Comparison of ENCODE assay signal across 20 cellular contexts in the genomic region with DNA sequence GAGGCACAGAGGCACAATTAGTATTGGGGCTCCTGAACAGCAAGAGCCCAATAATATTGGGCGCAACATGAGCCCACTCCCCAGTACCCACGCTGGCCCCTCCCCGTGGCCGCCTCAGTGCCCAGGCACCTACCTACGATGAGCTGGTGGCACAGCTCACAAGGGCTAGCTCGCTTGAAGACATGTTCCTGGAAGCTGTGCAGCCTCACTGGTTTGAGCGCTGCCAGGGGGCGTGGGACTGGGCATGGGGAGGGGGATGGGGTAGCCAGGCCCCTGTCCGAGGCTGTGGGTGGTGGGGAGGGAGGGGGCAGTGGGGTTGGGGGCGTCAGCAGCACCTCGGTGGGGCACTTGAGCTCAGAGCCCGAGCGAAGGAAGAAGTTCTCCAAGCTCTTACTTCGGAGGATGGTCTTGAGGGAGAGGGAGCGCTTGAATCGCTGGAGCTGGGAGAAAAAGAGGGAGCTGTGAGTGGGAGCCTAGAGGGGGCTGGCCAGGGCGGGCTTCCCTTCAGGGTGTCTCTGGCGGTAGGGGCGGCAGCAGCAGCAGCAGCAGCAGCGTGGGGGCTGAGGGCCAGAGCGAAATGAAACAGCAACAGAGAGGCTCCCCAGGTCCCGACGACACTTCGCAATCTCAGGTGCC. TPM values are rescaled to one million over a fixed set of nuclear protein-coding genes. Genes with fewer than 3 reads are reported as not detected.
DNase-seq lines count a peak whose midpoint lies in the region; ATAC-seq and TF ChIP-seq lines count a peak whose summit lies in the region.
"Had no signal": no experiment of that assay in that cellular context is flagged by ENCODE, and none has a peak within 500 bp of the region (broad histone marks: within the 10 kb centered on the region; RNA-seq: fewer than 3 reads in every experiment).

No MANE protein-coding gene starts in this region.

- no peak for TF ChIP-seq EP300 in tibial nerve (IDR thresholded peaks at IDR 0.05)

- H3K4me3 Mint-ChIP-seq in CD8-positive, alpha-beta memory T cell: peak overlapping the region in 5 of 7 donors; percentile 28 to 45 (median 40)
- H3K4me3 Mint-ChIP-seq in endodermal cell (no peak overlapping the region), neural crest cell (no peak overlapping the region)
- H3K4me3 Mint-ChIP-seq: CD4-positive, CD25-positive, alpha-beta regulatory T cell; HFFc6 had no signal

- no peaks in the 10 kb centered on the region for H3K36me3 Mint-ChIP-seq in CD8-positive, alpha-beta memory T cell
- H3K36me3 Mint-ChIP-seq in endodermal cell (ENCODE audit: low read depth) (no peaks in the 10 kb centered on the region), neural crest cell (ENCODE audit: low read depth) (no peaks in the 10 kb centered on the region)
- H3K36me3 Mint-ChIP-seq: CD4-positive, CD25-positive, alpha-beta regulatory T cell had no signal

- CTCF ChIA-PET in CD8-positive, alpha-beta memory T cell (lab: Charles Lee): interaction anchor here (0.8 to 3.5 kb wide), 4 partner anchors 9 to 20 kb away, joined by 3 to 14 read pairs (median 6); no protein-coding TSS in a partner anchor

- H3K27ac ChIP-seq in CD8-positive, alpha-beta memory T cell (ENCODE audit: low read depth, low read length): no peak overlapping the region
- H3K27ac ChIP-seq in endodermal cell (ENCODE audit: low read depth, low read length) (no peak overlapping the region), tibial nerve (no peak overlapping the region)
- H3K27ac ChIP-seq: GM23248, SJSA1 had no signal

- no peak for DNase-seq in CD8-positive, alpha-beta memory T cell
- DNase-seq in H7 (peak; percentile 82), endodermal cell (peak; percentile 69), neural crest cell (ENCODE audit: low read depth, low spot score) (no peak), tibial nerve (ENCODE audit: low spot score in 2 of 2) (no peak), NCI-H82 treated with DMSO at 0.1 percent for 48 hours (lab: John Stamatoyannopoulos, UW; ENCODE audit: unreplicated experiment) (no peak)
- no peak for DNase-seq in activated CD8-positive, alpha-beta memory T cell treated with anti-CD3 and anti-CD28 coated beads, Interleukin-2, amount 50 U/mL, for 4 hours
- DNase-seq: CD4-positive, CD25-positive, alpha-beta regulatory T cell; DMS79 treated with DMSO at 0.1 percent for 48 hours; GM23248; HFFc6; NCI-H1048; NCI-H1436 treated with DMSO at 0.1 percent for 48 hours; NCI-H2029 treated with DMSO at 0.1 percent for 48 hours; NCI-H2171 treated with DMSO at 0.1 percent for 48 hours; NCI-H510A had no signal

- POLR2A ChIA-PET in CD8-positive, alpha-beta memory T cell (lab: Charles Lee): interaction anchor here (0.5 to 0.8 kb wide), 2 partner anchors 9 to 611 kb away, joined by 3 to 4 read pairs; no protein-coding TSS in a partner anchor

- no peak overlapping the region for H3K4me3 ChIP-seq in CD8-positive, alpha-beta memory T cell (ENCODE audit: low read length)
- H3K4me3 ChIP-seq in H7 (ENCODE audit: insufficient read depth, low read depth, low read length): peak overlapping the region; percentile 22; the same call in 1 of the 2 replicates
- H3K4me3 ChIP-seq in endodermal cell (ENCODE audit: low read length): no peak overlapping the region
- no peak overlapping the region for H3K4me3 ChIP-seq in tibial nerve
- H3K4me3 ChIP-seq: GM23248, SJSA1 had no signal

- H3K27ac Mint-ChIP-seq in CD8-positive, alpha-beta memory T cell: no peak overlapping the region
- H3K27ac Mint-ChIP-seq in endodermal cell (no peak overlapping the region), neural crest cell (ENCODE audit: unreplicated experiment) (peak overlapping the region; percentile 62)
- H3K27ac Mint-ChIP-seq: CD4-positive, CD25-positive, alpha-beta regulatory T cell; HFFc6 had no signal

- no peaks in the 10 kb centered on the region for H3K9me3 ChIP-seq in CD8-positive, alpha-beta memory T cell (ENCODE audit: low read length)
- H3K9me3 ChIP-seq in endodermal cell (ENCODE audit: control insufficient read depth, low read length): no peaks in the 10 kb centered on the region
- no peaks in the 10 kb centered on the region for H3K9me3 ChIP-seq in tibial nerve
- H3K9me3 ChIP-seq: SJSA1 had no signal

- no peaks in the 10 kb centered on the region for H3K36me3 ChIP-seq in CD8-positive, alpha-beta memory T cell (ENCODE audit: insufficient read depth, low read length)
- H3K36me3 ChIP-seq in H7 (replicated peaks; ENCODE audit: control insufficient read depth, insufficient read depth, low read length): no peaks in the 10 kb centered on the region
- no peaks in the 10 kb centered on the region for H3K36me3 ChIP-seq in endodermal cell (ENCODE audit: control insufficient read depth, insufficient read depth, low read length)
- no peaks in the 10 kb centered on the region for H3K36me3 ChIP-seq in tibial nerve
- H3K36me3 ChIP-seq: SJSA1 had no signal

- H3K9ac ChIP-seq in endodermal cell (ENCODE audit: extremely low read depth, low read length, poor library complexity, severe bottlenecking): no peak overlapping the region
- H3K9ac ChIP-seq: GM23248 had no signal

- no peak for TF ChIP-seq POLR2A in tibial nerve (IDR thresholded peaks at IDR 0.05)

- peaks cover 12 to 23% of the 10 kb centered on the region in 2 donors for H3K27me3 Mint-ChIP-seq in CD8-positive, alpha-beta memory T cell
- H3K27me3 Mint-ChIP-seq in endodermal cell (ENCODE audit: insufficient read depth) (peaks cover 73% of the 10 kb centered on the region), neural crest cell (ENCODE audit: low read depth) (peaks cover 73% of the 10 kb centered on the region)

- H3K27me3 ChIP-seq in CD8-positive, alpha-beta memory T cell (ENCODE audit: insufficient read depth, low read length, poor library complexity, severe bottlenecking): no peaks in the 10 kb centered on the region
- peaks cover 30% of the 10 kb centered on the region for H3K27me3 ChIP-seq in H7 (ENCODE audit: control insufficient read depth, insufficient read depth, low read length)
- peaks cover 59% of the 10 kb centered on the region for H3K27me3 ChIP-seq in endodermal cell (ENCODE audit: control insufficient read depth, insufficient read depth, low read length, poor library complexity, severe bottlenecking)
- H3K27me3 ChIP-seq in tibial nerve: peaks cover 0 to 46% of the 10 kb centered on the region in 2 donors

- ATAC-seq in HG03565 (IDR thresholded peaks at IDR 0.05; ENCODE audit: unreplicated experiment): no peak

- WGBS in endodermal cell (ENCODE audit: insufficient coverage in 1 of 2, insufficient read length in 1 of 2), 2 experiments: 22 to 42% methylated on average over 8 to 24 of the region's 24 CpGs
- 26 to 33% methylated on average over 23 to 24 of the region's 24 CpGs for WGBS in tibial nerve, 2 donors

- H3K4me1 ChIP-seq in CD8-positive, alpha-beta memory T cell (ENCODE audit: insufficient read depth, low read length): no peaks in the 10 kb centered on the region
- H3K4me1 ChIP-seq in endodermal cell (ENCODE audit: control insufficient read depth, insufficient read depth, low read length) (no peaks in the 10 kb centered on the region), tibial nerve (peaks cover 0 to 6% (median 0%) of the 10 kb centered on the region in 4 donors)
- H3K4me1 ChIP-seq: SJSA1 had no signal

- peaks cover 0 to 4% (median 0%) of the 10 kb centered on the region in 3 donors for H3K4me1 Mint-ChIP-seq in CD8-positive, alpha-beta memory T cell
- H3K4me1 Mint-ChIP-seq in endodermal cell (no peaks in the 10 kb centered on the region), neural crest cell (no peaks in the 10 kb centered on the region)

- TF ChIP-seq CTCF in endodermal cell (conservative IDR thresholded peaks at IDR 0.05): no peak
- TF ChIP-seq CTCF in neural crest cell (conservative IDR thresholded peaks at IDR 0.05): no peak
- TF ChIP-seq CTCF in tibial nerve (IDR thresholded peaks at IDR 0.05): no peak

- H3K9me3 Mint-ChIP-seq in CD8-positive, alpha-beta memory T cell: peaks cover 0 to 2% (median 0%) of the 10 kb centered on the region in 5 donors
- no peaks in the 10 kb centered on the region for H3K9me3 Mint-ChIP-seq in endodermal cell
- no peaks in the 10 kb centered on the region for H3K9me3 Mint-ChIP-seq in neural crest cell
- H3K9me3 Mint-ChIP-seq: CD4-positive, CD25-positive, alpha-beta regulatory T cell; HFFc6 had no signal

RNA-seq across cellular contexts. Expression of gene STAC2, which starts 7.9 kb away (rescaled TPM):
- total RNA-seq in CD8-positive, alpha-beta memory T cell: not detected
- polyA plus RNA-seq in CD8-positive, alpha-beta memory T cell: not detected
- 0.15 and 0.59 TPM in 2 replicates for total RNA-seq in H7 (2014; rRNA removed; shearing (Covaris generic))
- under 1 TPM; 0.35 to 0.46 TPM for total RNA-seq in endodermal cell
- 1.3 TPM for polyA plus RNA-seq in endodermal cell (2013, experiment 1 of 2)
- polyA plus RNA-seq in endodermal cell (2013, experiment 2 of 2): 1.2 TPM
- total RNA-seq in neural crest cell: 1.0 and 1.2 TPM in 2 replicates
- under 1 TPM in 2 of 4 donors, not detected in 2; 0.20 to 0.30 TPM for total RNA-seq in tibial nerve
- total RNA-seq: CD4-positive, CD25-positive, alpha-beta regulatory T cell; GM23248; HFFc6; SJSA1 had no signal
- polyA plus RNA-seq: CD4-positive, CD25-positive, alpha-beta regulatory T cell; GM23248 had no signal

RNA-seq across cellular contexts. Expression of gene RPL19, which starts 17.8 kb away (rescaled TPM):
- 1,000 to 10,000 TPM; 3,043 to 3,093 TPM for total RNA-seq in CD8-positive, alpha-beta memory T cell
- polyA plus RNA-seq in CD8-positive, alpha-beta memory T cell: 2,939 TPM
- total RNA-seq in H7 (2014; rRNA removed; shearing (Covaris generic)): 2,113 and 2,304 TPM in 2 replicates
- total RNA-seq in endodermal cell: 1,000 to 10,000 TPM; 1,782 to 1,829 TPM
- polyA plus RNA-seq in endodermal cell (2013, experiment 1 of 2): 2,533 TPM
- 2,401 TPM for polyA plus RNA-seq in endodermal cell (2013, experiment 2 of 2)
- 1,874 and 1,957 TPM in 2 replicates for total RNA-seq in neural crest cell
- 1,000 to 10,000 TPM; 2,381 to 3,486 (median 2,809) TPM for total RNA-seq in tibial nerve

RNA-seq across cellular contexts. Expression of gene CACNB1, which starts 20.4 kb away (rescaled TPM):
- 10 to 100 TPM; 10.6 to 12.3 TPM for total RNA-seq in CD8-positive, alpha-beta memory T cell
- polyA plus RNA-seq in CD8-positive, alpha-beta memory T cell: 2.7 TPM
- 3.8 and 9.1 TPM in 2 replicates for total RNA-seq in H7 (2014; rRNA removed; shearing (Covaris generic))
- total RNA-seq in endodermal cell: 10 to 100 TPM; 12.2 to 13.2 TPM
- 15.9 TPM for polyA plus RNA-seq in endodermal cell (2013, experiment 1 of 2)
- 12.4 TPM for polyA plus RNA-seq in endodermal cell (2013, experiment 2 of 2)
- total RNA-seq in neural crest cell: 15.3 and 16.2 TPM in 2 replicates
- 10 to 100 TPM in 3 of 4 donors, 1 to 10 TPM in 1; 7.1 to 20.3 (median 15.0) TPM for total RNA-seq in tibial nerve

RNA-seq across cellular contexts. Expression of gene ARL5C, which starts 51.9 kb away (rescaled TPM):
- total RNA-seq in CD8-positive, alpha-beta memory T cell: not detected
- not detected for polyA plus RNA-seq in CD8-positive, alpha-beta memory T cell
- total RNA-seq in H7 (2014; rRNA removed; shearing (Covaris generic)): not detected in 2 replicates
- total RNA-seq in endodermal cell (not detected), neural crest cell (not detected in 2 replicates), tibial nerve (not detected)
- not detected for polyA plus RNA-seq in endodermal cell (2013, experiment 1 of 2)
- polyA plus RNA-seq in endodermal cell (2013, experiment 2 of 2): not detected
- total RNA-seq: CD4-positive, CD25-positive, alpha-beta regulatory T cell; G401; GM23248; HFFc6; MCF 10A; SJSA1 had no signal
- polyA plus RNA-seq: CD4-positive, CD25-positive, alpha-beta regulatory T cell; GM23248 had no signal

Comparison
In these comparisons a context has a peak if more than half of its experiments do, and no peak if none do; other contexts are left out.
1. DNase-seq: peak in H7 (single experiment) and endodermal cell (single experiment); none in CD8-positive, alpha-beta memory T cell (0 of 5), neural crest cell (single experiment), tibial nerve (0 of 2), activated CD8-positive, alpha-beta memory T cell treated with anti-CD3 and anti-CD28 coated beads, Interleukin-2, amount 50 U/mL, for 4 hours (single experiment) and NCI-H82 treated with DMSO at 0.1 percent for 48 hours (single experiment).
2. H3K4me3 Mint-ChIP-seq: peak in CD8-positive, alpha-beta memory T cell (5 of 7); none in endodermal cell (single experiment) and neural crest cell (single experiment).